25 cellular contexts compared by ENCODE assay signal in genomic region chr16:85166281-85166680, GRCh38. TPM values are rescaled to one million over a fixed set of nuclear protein-coding genes. Genes with fewer than 3 reads are reported as not detected.
"Had no signal": no experiment of that assay in that cellular context is flagged by ENCODE, and none has a peak within 500 bp of the region (broad histone marks: within the 10 kb centered on the region; RNA-seq: fewer than 3 reads in every experiment).

No MANE protein-coding gene starts in this region.

- H3K27ac ChIP-seq: tibial nerve had no signal

- H3K4me3 ChIP-seq: esophagus muscularis mucosa, tibial nerve had no signal

- H3K9me3 ChIP-seq: esophagus muscularis mucosa, tibial nerve had no signal

- H3K36me3 ChIP-seq: esophagus muscularis mucosa, tibial nerve had no signal

- DNase-seq: activated CD4-positive, alpha-beta T cell treated with anti-CD3 and anti-CD28 coated beads for 48 hours; activated CD4-positive, CD25-positive, alpha-beta regulatory T cell; activated CD8-positive, alpha-beta T cell treated with anti-CD3 and anti-CD28 coated beads for 36 hours; activated naive CD4-positive, alpha-beta T cell; activated naive CD8-positive, alpha-beta T cell treated with anti-CD3 and anti-CD28 coated beads for 36 hours; activated T-cell treated with anti-CD3 and anti-CD28 coated beads, Interleukin-2, amount 50 U/mL, for 1 hour; amniotic stem cell; dermis blood vessel endothelial cell; effector memory CD4-positive, alpha-beta T cell; hypothalamus; mesendoderm; naive thymus-derived CD4-positive, alpha-beta T cell; stimulated activated CD4-positive, alpha-beta T cell treated with anti-CD3 and anti-CD28 coated beads, Interleukin-12 subunit alpha, Interleukin-12 subunit beta, amount 100 ng/mL, for 4 hours; stimulated activated CD4-positive, alpha-beta T cell treated with anti-CD3 and anti-CD28 coated beads, Interleukin-2, amount 100 ng/mL, for 24 hours; stimulated activated naive CD4-positive, alpha-beta T cell treated with Interleukin-2 at 50 U/mL for 16 hours; T1000 had no signal

- ATAC-seq: activated CD8-positive, alpha-beta T cell treated with anti-CD3 and anti-CD28 coated beads for 36 hours; activated T-helper 17 cell treated with anti-CD3 and anti-CD28 coated beads, Interleukin-2, amount 50 U/mL, for 72 hours; naive thymus-derived CD4-positive, alpha-beta T cell had no signal

RNA-seq across cellular contexts. Expression of gene CIBAR2, which starts 54.0 kb away (rescaled TPM):
- total RNA-seq: activated CD8-positive, alpha-beta T cell treated with anti-CD3 and anti-CD28 coated beads for 36 hours; activated naive CD8-positive, alpha-beta T cell treated with anti-CD3 and anti-CD28 coated beads for 36 hours; cardiac septum; dermis blood vessel endothelial cell; endothelial cell of umbilical vein; esophagus muscularis mucosa; liver; mucosa of gallbladder; naive thymus-derived CD4-positive, alpha-beta T cell; T-helper 1 cell treated with Interleukin-12 subunit alpha and Interleukin-12 subunit beta and Interleukin-4 antibody, amounts not matched to agents 30 ng/mL and 1 ng/mL, for 36 hours; tibial nerve had no signal
- polyA plus RNA-seq: keratinocyte; liver; naive thymus-derived CD4-positive, alpha-beta T cell had no signal
